15 cellular contexts compared by ENCODE assay signal in genomic region chr2:105618351-105618659, GRCh38.
DNase-seq lines count a peak whose midpoint lies in the region; ATAC-seq and TF ChIP-seq lines count a peak whose summit lies in the region.
"Had no signal": no experiment of that assay in that cellular context is flagged by ENCODE, and none has a peak within 500 bp of the region (broad histone marks: within the 10 kb centered on the region; RNA-seq: fewer than 3 reads in every experiment).

No MANE protein-coding gene starts in this region.

- H2BK12ac ChIP-seq in neuronal stem cell (ENCODE audit: low read length), result no peak overlapping the region

- no peaks in the 10 kb centered on the region for H3K36me3 ChIP-seq in neuronal stem cell (replicated peaks in 1 of 2; ENCODE audit: control insufficient read depth in 2 of 2, insufficient read depth in 2 of 2, low read length in 2 of 2)
- H3K36me3 ChIP-seq: SJSA1 had no signal

- intact Hi-C loops in activated CD8-positive, alpha-beta T cell treated with anti-CD3 and anti-CD28 coated beads for 36 hours (cut with micrococcal nuclease), result no loop called here

- no peak overlapping the region for H2AK5ac ChIP-seq in neuronal stem cell (ENCODE audit: low read depth, low read length)

- H3K27me3 ChIP-seq in neuronal stem cell (ENCODE audit: control insufficient read depth in 3 of 3, insufficient read depth in 3 of 3, low read depth in 1 of 3, low read length in 3 of 3), result no peaks in the 10 kb centered on the region
- H3K27me3 ChIP-seq: SJSA1 had no signal

- H3K18ac ChIP-seq in neuronal stem cell (ENCODE audit: low read length), result peak overlapping the region; percentile 40

- no peak overlapping the region for H3K23ac ChIP-seq in neuronal stem cell (ENCODE audit: low read depth, low read length, poor library complexity)

- WGBS in neuronal stem cell (ENCODE audit: extremely low coverage in 2 of 2, insufficient read length in 2 of 2, insufficient replicate concordance in 1 of 2), 2 donors, result no CpG with 5 or more reads among the region's 4 CpGs

- no peaks in the 10 kb centered on the region for H3K36me3 Mint-ChIP-seq in activated naive CD4-positive, alpha-beta T cell treated with anti-CD3 and anti-CD28 coated beads, Interleukin-2, amount 50 U/mL, for 72 hours
- no peaks in the 10 kb centered on the region for H3K36me3 Mint-ChIP-seq in activated CD8-positive, alpha-beta T cell treated with anti-CD3 and anti-CD28 coated beads for 36 hours (ENCODE audit: low read depth)

- H3K27ac ChIP-seq in neuronal stem cell (replicated peaks; ENCODE audit: low read length), result no peak overlapping the region
- H3K27ac ChIP-seq: PC-9, SJSA1 had no signal

- H3K4ac ChIP-seq in neuronal stem cell (ENCODE audit: low read length), result no peak overlapping the region

- H2BK15ac ChIP-seq in neuronal stem cell (ENCODE audit: low read length), result no peak overlapping the region

- peak overlapping the region; percentile 13 to 50 for H3K27ac Mint-ChIP-seq in activated naive CD4-positive, alpha-beta T cell treated with anti-CD3 and anti-CD28 coated beads, Interleukin-2, amount 50 U/mL, for 72 hours
- H3K27ac Mint-ChIP-seq in activated CD8-positive, alpha-beta T cell treated with anti-CD3 and anti-CD28 coated beads for 36 hours, result no peak overlapping the region

- H4K8ac ChIP-seq in neuronal stem cell (ENCODE audit: low read depth, low read length), result no peak overlapping the region

- H3K4me3 Mint-ChIP-seq in activated CD8-positive, alpha-beta T cell treated with anti-CD3 and anti-CD28 coated beads for 36 hours, result no peak overlapping the region

- POLR2A ChIA-PET in activated CD8-positive, alpha-beta T cell treated with anti-CD3 and anti-CD28 coated beads for 36 hours (lab: Charles Lee), result interaction anchor here (1.3 kb wide), 1 partner anchor 19 kb away, joined by 3 read pairs; no protein-coding TSS in a partner anchor

- no peak overlapping the region for H3K9ac ChIP-seq in neuronal stem cell (ENCODE audit: low read depth, low read length, poor library complexity)

- no peaks in the 10 kb centered on the region for H3K27me3 Mint-ChIP-seq in activated CD8-positive, alpha-beta T cell treated with anti-CD3 and anti-CD28 coated beads for 36 hours

- DNase-seq in activated naive CD4-positive, alpha-beta T cell treated with anti-CD3 and anti-CD28 coated beads, Interleukin-2, amount 50 U/mL, for 72 hours (ENCODE audit: low spot score in 2 of 2), result no peak
- DNase-seq in activated naive CD4-positive, alpha-beta T cell treated with anti-CD3 and anti-CD28 coated beads, Interleukin-2, amount 50 U/mL, for 16 hours, result no peak
- DNase-seq in activated CD8-positive, alpha-beta T cell treated with anti-CD3 and anti-CD28 coated beads for 36 hours, result peak; percentile 31
- DNase-seq in neuronal stem cell (ENCODE audit: low spot score), result no peak
- no peak for DNase-seq in mesenteric fat pad (ENCODE audit: low spot score)
- DNase-seq in NCI-H82 (lab: John Stamatoyannopoulos, UW), result no peak
- DNase-seq: MV-4-11, NCI-H1105, NCI-H187 treated with DMSO at 0.1 percent for 48 hours, NCI-H2171 treated with DMSO at 0.1 percent for 48 hours, NCI-H524, Right ventricle myocardium superior had no signal

- no peak overlapping the region for H4K91ac ChIP-seq in neuronal stem cell (ENCODE audit: low read depth, low read length, poor library complexity)

- no peak overlapping the region for H3K14ac ChIP-seq in neuronal stem cell (ENCODE audit: low read length)

- H2AFZ ChIP-seq in neuronal stem cell (ENCODE audit: low read length), result no peak overlapping the region
- H2AFZ ChIP-seq: PC-9 had no signal

- H3K4me1 Mint-ChIP-seq in activated CD8-positive, alpha-beta T cell treated with anti-CD3 and anti-CD28 coated beads for 36 hours (ENCODE audit: low read depth), result peaks cover 5% of the 10 kb centered on the region

- H3K4me1 ChIP-seq in neuronal stem cell (ENCODE audit: control insufficient read depth in 2 of 2, insufficient read depth in 1 of 2, low read depth in 1 of 2, low read length in 2 of 2), result peaks cover 0 to 6% of the 10 kb centered on the region in 2 donors
- H3K4me1 ChIP-seq: SJSA1 had no signal

- CTCF ChIA-PET in activated CD8-positive, alpha-beta T cell treated with anti-CD3 and anti-CD28 coated beads for 36 hours (lab: Charles Lee), result no interaction called here

- no peaks in the 10 kb centered on the region for H3K79me1 ChIP-seq in neuronal stem cell (ENCODE audit: low read depth, low read length)

- no peak overlapping the region for H2BK120ac ChIP-seq in neuronal stem cell (ENCODE audit: low read depth, low read length)

- no peak overlapping the region for H3K4me2 ChIP-seq in neuronal stem cell (ENCODE audit: insufficient read depth, low read length, poor library complexity, severe bottlenecking)
- H3K4me2 ChIP-seq: PC-9 had no signal

- H3K9me3 ChIP-seq in neuronal stem cell (replicated peaks in 1 of 2; ENCODE audit: control insufficient read depth in 2 of 2, insufficient read depth in 1 of 2, low read depth in 1 of 2, low read length in 2 of 2), result no peaks in the 10 kb centered on the region
- H3K9me3 ChIP-seq: SJSA1 had no signal

- peak overlapping the region in 1 of 2 donors; percentile 7 for H3K4me3 ChIP-seq in neuronal stem cell (ENCODE audit: low read length in 2 of 2)
- H3K4me3 ChIP-seq: PC-9, SJSA1 had no signal

- peak in 1 of 2 donors; percentile 45 for ATAC-seq in activated naive CD4-positive, alpha-beta T cell treated with anti-CD3 and anti-CD28 coated beads, Interleukin-2, amount 50 U/mL, for 72 hours
- no peak for ATAC-seq in activated CD8-positive, alpha-beta T cell treated with anti-CD3 and anti-CD28 coated beads for 36 hours
- no peak for ATAC-seq in HG03095 (IDR thresholded peaks at IDR 0.05; ENCODE audit: unreplicated experiment)

- no peak for TF ChIP-seq CTCF in activated CD8-positive, alpha-beta T cell treated with anti-CD3 and anti-CD28 coated beads for 36 hours (IDR thresholded peaks at IDR 0.05)

- no peaks in the 10 kb centered on the region for H3K9me3 Mint-ChIP-seq in activated naive CD4-positive, alpha-beta T cell treated with anti-CD3 and anti-CD28 coated beads, Interleukin-2, amount 50 U/mL, for 72 hours
- H3K9me3 Mint-ChIP-seq in activated CD8-positive, alpha-beta T cell treated with anti-CD3 and anti-CD28 coated beads for 36 hours, result no peaks in the 10 kb centered on the region

- H2BK5ac ChIP-seq in neuronal stem cell (ENCODE audit: low read length), result no peak overlapping the region
